Comparison of ENCODE assay signal across 1 cellular context in the genomic region with DNA sequence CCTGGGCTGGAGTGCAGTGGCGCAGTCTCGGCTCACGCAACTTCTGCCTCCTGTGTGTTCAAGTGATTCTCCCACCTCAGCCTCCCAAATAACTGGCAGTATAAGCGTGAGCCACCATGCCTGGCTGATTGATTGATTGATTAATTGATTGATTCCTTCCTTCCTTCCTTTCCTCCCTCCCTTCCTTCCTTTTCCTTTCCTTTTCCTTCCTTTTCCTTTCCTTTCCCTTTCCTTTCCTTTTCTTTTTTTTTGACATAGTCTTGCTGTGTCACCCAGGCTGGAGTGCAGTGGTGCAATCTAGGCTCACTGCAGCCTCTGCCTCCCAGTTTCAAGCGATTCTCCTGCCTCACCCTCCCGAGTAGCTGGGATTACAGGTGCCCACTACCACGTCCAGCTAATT.
TF ChIP-seq lines count a peak whose summit lies in the region.

No MANE protein-coding gene starts in this region.

TF ChIP-seq in HEK293, 187 proteins besides CTCF, POLR2A, EP300 and RAD21:
- TF ChIP-seq PRDM1 (tag by site-specific recombination; IDR thresholded peaks at IDR 0.05): peak; percentile 96
TF ChIP-seq in HEK293: peak in this region for 1; not testable (repeated sequence) for 186.
